In genomic region chr12:9329019-9329418, GRCh38 we compare ENCODE assay signal across 35 cellular contexts.
"Had no signal": no experiment of that assay in that cellular context is flagged by ENCODE, and none has a peak within 500 bp of the region (broad histone marks: within the 10 kb centered on the region; RNA-seq: fewer than 3 reads in every experiment).

No MANE protein-coding gene starts in this region.

- DNase-seq: Karpas-422, Kasumi-1, MG63, MM.1S, MV-4-11, NCI-H1048, NCI-H1092, NCI-H1105, NCI-H1105 treated with DMSO at 0.1 percent for 48 hours, NCI-H1417, NCI-H1417 treated with DMSO at 0.1 percent for 48 hours, NCI-H1436, NCI-H1436 treated with DMSO at 0.1 percent for 48 hours, NCI-H146, NCI-H1694, NCI-H1694 treated with DMSO at 0.1 percent for 48 hours, NCI-H187, NCI-H187 treated with DMSO at 0.1 percent for 48 hours, NCI-H1930, NCI-H2029, NCI-H2029 treated with DMSO at 0.1 percent for 48 hours, NCI-H2081, NCI-H2081 treated with DMSO at 0.1 percent for 48 hours, NCI-H2107, NCI-H2171, NCI-H2171 treated with DMSO at 0.1 percent for 48 hours, NCI-H2227 treated with DMSO at 0.1 percent for 48 hours, NCI-H226, NCI-H345, NCI-H446, NCI-H446 treated with DMSO at 0.1 percent for 48 hours, NCI-H510A, NCI-H510A treated with DMSO at 0.1 percent for 48 hours, NCI-H524 had no signal

- H3K27ac ChIP-seq: KMS-11 had no signal

- H3K9me3 ChIP-seq: MG63 had no signal

- H3K9ac ChIP-seq: KMS-11 had no signal

- H3K4me2 ChIP-seq: KMS-11 had no signal

- H3K27me3 ChIP-seq: MG63 had no signal

- H3K36me3 ChIP-seq: MG63 had no signal

- H3K4me3 ChIP-seq: MG63 had no signal
